8 cellular contexts compared by ENCODE assay signal in the genomic region with DNA sequence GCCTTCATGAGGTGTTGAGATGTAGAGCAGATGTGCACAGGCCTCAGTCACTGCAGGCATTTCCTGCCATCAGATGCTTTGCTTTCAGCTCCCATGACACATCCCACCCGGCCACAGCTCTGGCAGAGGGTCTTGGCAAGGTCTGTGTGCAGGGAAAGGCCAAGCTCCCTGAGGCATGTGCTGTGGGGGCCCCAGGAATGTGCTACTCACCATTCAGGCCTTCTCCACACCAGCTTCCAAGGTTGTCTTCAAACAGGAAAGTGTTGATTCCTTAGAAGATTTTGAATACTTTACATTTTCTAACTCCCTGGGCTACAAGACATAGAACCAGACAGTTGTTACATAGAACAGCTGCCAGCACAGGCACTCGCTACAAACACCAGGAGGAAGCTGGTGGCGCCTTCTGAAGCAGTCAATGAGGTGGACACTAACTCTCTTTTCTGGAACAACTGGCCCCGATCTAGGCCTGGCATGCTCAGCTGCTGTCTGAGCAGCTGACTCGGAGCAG. TPM values are rescaled to one million over a fixed set of nuclear protein-coding genes. Genes with fewer than 3 reads are reported as not detected.
A peak's percentile ranks its signal among the peaks of the same experiment; 100 is the strongest.
DNase-seq lines count a peak whose midpoint lies in the region; FAIRE-seq and TF ChIP-seq lines count a peak whose summit lies in the region.

No MANE protein-coding gene starts in this region.

- no peak overlapping the region for H3K4me3 Mint-ChIP-seq in MCF 10A (ENCODE audit: unreplicated experiment)

- H3K4me1 ChIP-seq in breast epithelium (no peaks in the 10 kb centered on the region), adipocyte (ENCODE audit: control insufficient read depth, insufficient read depth, low read length) (peaks cover 26% of the 10 kb centered on the region)

- peak overlapping the region; percentile 46 to 66 for H3K27ac ChIP-seq in breast epithelium

- intact Hi-C loops in breast epithelium (cut with DNase I; ENCODE audit: low total_unique reads) (no loop called here), MCF 10A (cut with micrococcal nuclease) (no loop called here)

- no peaks in the 10 kb centered on the region for H3K4me1 Mint-ChIP-seq in MCF 10A (ENCODE audit: insufficient read depth, unreplicated experiment)

- no peaks in the 10 kb centered on the region for H3K27me3 Mint-ChIP-seq in MCF 10A (ENCODE audit: insufficient read depth, unreplicated experiment)

- no peaks in the 10 kb centered on the region for H3K9me3 Mint-ChIP-seq in MCF 10A (ENCODE audit: unreplicated experiment)

- H3K4me3 ChIP-seq in breast epithelium (no peak overlapping the region), adipocyte (ENCODE audit: low read length) (no peak overlapping the region)

- POLR2A ChIA-PET in MCF 10A (lab: Yijun Ruan, JAX) = interaction anchor here (0.7 kb wide), 1 partner anchor 47 kb away, joined by 3 read pairs; the partner anchor contains the start of genes AURKA and CSTF1

- no peak for FAIRE-seq in urothelium cell line (lab: Jason Lieb, UNC)

- DNase-seq in breast epithelium (ENCODE audit: low spot score in 2 of 2) (peak in 1 of 2 donors; percentile 82), MCF 10A (ENCODE audit: unreplicated experiment) (no peak), adipocyte (ENCODE audit: low read depth) (peak; percentile 91), left kidney (ENCODE audit: low read depth, low spot score) (peak; percentile 60), urothelium cell line (ENCODE audit: low spot score) (peak; percentile 35), mesenteric fat pad (ENCODE audit: low spot score) (no peak), NCI-H748 (lab: John Stamatoyannopoulos, UW; ENCODE audit: unreplicated experiment) (no peak), DMS79 treated with DMSO at 0.1 percent for 48 hours (lab: John Stamatoyannopoulos, UW) (no peak)

- H3K36me3 ChIP-seq in breast epithelium (no peaks in the 10 kb centered on the region), adipocyte (ENCODE audit: control insufficient read depth, insufficient read depth, low read length, severe bottlenecking) (no peaks in the 10 kb centered on the region)

- H3K36me3 Mint-ChIP-seq in MCF 10A (ENCODE audit: insufficient read depth, unreplicated experiment) = no peaks in the 10 kb centered on the region

- peak overlapping the region; percentile 7 for H3K9ac ChIP-seq in adipocyte (ENCODE audit: low read length)

- TF ChIP-seq CTCF in breast epithelium (IDR thresholded peaks at IDR 0.05) (no peak), MCF 10A (IDR thresholded peaks at IDR 0.05; ENCODE audit: unreplicated experiment) (no peak)

- no peak for TF ChIP-seq POLR2A in breast epithelium (IDR thresholded peaks at IDR 0.05)

- H3K9me3 ChIP-seq in breast epithelium (no peaks in the 10 kb centered on the region), adipocyte (ENCODE audit: control insufficient read depth, low read length) (no peaks in the 10 kb centered on the region)

- no TSS peak for BruUV-seq in MCF 10A (replicated peaks; lab: Mats Ljungman, UMichigan)

- CTCF ChIA-PET in MCF 10A (lab: Yijun Ruan, JAX) = interaction anchor here (1.1 kb wide), 1 partner anchor 9 kb away, joined by 4 read pairs; no protein-coding TSS in a partner anchor

- H3K27ac Mint-ChIP-seq in MCF 10A (ENCODE audit: low read depth, unreplicated experiment) = no peak overlapping the region

- H3K27me3 ChIP-seq in breast epithelium = no peaks in the 10 kb centered on the region
- no peaks in the 10 kb centered on the region for H3K27me3 ChIP-seq in adipocyte (replicated peaks; ENCODE audit: control insufficient read depth, insufficient read depth, low read length)

RNA-seq across cellular contexts. Expression of gene CASS4, which starts 27.8 kb away (rescaled TPM):
- 1 to 10 TPM; 1.6 to 3.4 (median 2.2) TPM for total RNA-seq in breast epithelium
- total RNA-seq in MCF 10A (2022) = not detected in 2 replicates
- total RNA-seq in mesenteric fat pad = 3.1 TPM

RNA-seq across cellular contexts. Expression of gene RTF2, which starts 28.6 kb away (rescaled TPM):
- 10 to 100 TPM; 58.0 to 80.0 (median 66.3) TPM for total RNA-seq in breast epithelium
- 66.4 and 72.8 TPM in 2 replicates for total RNA-seq in MCF 10A (2022)
- total RNA-seq in mesenteric fat pad = 80.6 TPM

RNA-seq across cellular contexts. Expression of gene CSTF1, which starts 47.4 kb away (rescaled TPM):
- total RNA-seq in breast epithelium (10 to 100 TPM; 17.1 to 53.4 (median 35.7) TPM), MCF 10A (2022) (30.1 and 35.1 TPM in 2 replicates), mesenteric fat pad (21.2 TPM)

RNA-seq across cellular contexts. Expression of gene AURKA, which starts 47.8 kb away (rescaled TPM):
- 1 to 10 TPM in 2 of 3 donors, under 1 TPM in 1; 0.98 to 2.2 (median 1.6) TPM for total RNA-seq in breast epithelium
- total RNA-seq in MCF 10A (2022) = 65.8 and 75.3 TPM in 2 replicates
- total RNA-seq in mesenteric fat pad = 1.4 TPM

Comparison
In these comparisons a context has a peak if more than half of its experiments do, and no peak if none do; other contexts are left out.
1. DNase-seq: peak in adipocyte (single experiment), left kidney (single experiment) and urothelium cell line (single experiment); none in MCF 10A (single experiment), mesenteric fat pad (single experiment), NCI-H748 (single experiment) and DMS79 treated with DMSO at 0.1 percent for 48 hours (single experiment).